ENCODE assay signal across 9 cellular contexts in genomic region chr6:119312875-119313338, GRCh38. TPM values are rescaled to one million over a fixed set of nuclear protein-coding genes. Genes with fewer than 3 reads are reported as not detected.
DNase-seq lines count a peak whose midpoint lies in the region; ATAC-seq and TF ChIP-seq lines count a peak whose summit lies in the region.
"Had no signal": no experiment of that assay in that cellular context is flagged by ENCODE, and none has a peak within 500 bp of the region (broad histone marks: within the 10 kb centered on the region; RNA-seq: fewer than 3 reads in every experiment).

No MANE protein-coding gene starts in this region.

- TF ChIP-seq EP300 in stomach (IDR thresholded peaks at IDR 0.05), result no peak

- TF ChIP-seq POLR2A in stomach (IDR thresholded peaks at IDR 0.05), result no peak

- no peak overlapping the region for H4K8ac ChIP-seq in H9 (replicated peaks; ENCODE audit: insufficient read length, low read depth, low read length)

- H3K23ac ChIP-seq in H9 (ENCODE audit: insufficient read length, low read depth, low read length), result no peak overlapping the region

- intact Hi-C loops in activated CD4-positive, alpha-beta T cell treated with anti-CD3 and anti-CD28 coated beads, Interleukin-2, amount 10 ng/mL, durations not matched to agents 24 days and 14 days (cut with micrococcal nuclease), result loop anchor here (5.0 kb wide), 1 partner anchor 1711 kb away; the partner anchor contains the start of gene GOPC
- intact Hi-C loops in stomach (cut with DNase I; ENCODE audit: low total_unique reads), result no loop called here
- intact Hi-C loops in sciatic nerve (cut with DNase I), result no loop called here

- no peak overlapping the region for H2BK15ac ChIP-seq in H9 (ENCODE audit: low read depth, low read length)

- H2AK5ac ChIP-seq in H9 (ENCODE audit: insufficient read length, low read length), result no peak overlapping the region

- peak overlapping the region in 2 of 5 donors; percentile 56 to 68 for H3K27ac ChIP-seq in stomach
- no peak overlapping the region for H3K27ac ChIP-seq in H9 (ENCODE audit: insufficient read length, low read depth, low read length)

- H3K4me2 ChIP-seq in H9 (ENCODE audit: insufficient read depth, insufficient read length, low read length), result no peak overlapping the region

- no peak overlapping the region for H4K5ac ChIP-seq in H9 (ENCODE audit: insufficient read length, low read depth, low read length)

- peaks cover 69% of the 10 kb centered on the region for H3K4me1 Mint-ChIP-seq in activated CD4-positive, alpha-beta T cell treated with anti-CD3 and anti-CD28 coated beads, Interleukin-2, amount 10 ng/mL, durations not matched to agents 24 days and 14 days
- peaks cover 69% of the 10 kb centered on the region for H3K4me1 Mint-ChIP-seq in nephron progenitor cell
- H3K4me1 Mint-ChIP-seq in H9, result peaks cover 3 to 8% of the 10 kb centered on the region in 2 experiments; a peak in 2 of 4 replicates

- no peak overlapping the region for H3K9ac ChIP-seq in H9 (ENCODE audit: extremely low read depth, insufficient read length, low read length)

- no peaks in the 10 kb centered on the region for H3K9me3 ChIP-seq in stomach
- H3K9me3 ChIP-seq in H9 (ENCODE audit: control insufficient read depth, low read depth, low read length), result no peaks in the 10 kb centered on the region

- peak overlapping the region; percentile 92 for H3K27ac Mint-ChIP-seq in activated CD4-positive, alpha-beta T cell treated with anti-CD3 and anti-CD28 coated beads, Interleukin-2, amount 10 ng/mL, durations not matched to agents 24 days and 14 days
- H3K27ac Mint-ChIP-seq in nephron progenitor cell, result peak overlapping the region; percentile 89
- no peak overlapping the region; a peak in 1 of 7 replicates for H3K27ac Mint-ChIP-seq in H9

- no peaks in the 10 kb centered on the region for H4K20me1 ChIP-seq in H9 (ENCODE audit: control insufficient read depth, insufficient read depth, insufficient read length)

- H3K4me1 ChIP-seq in stomach (peaks cover 0 to 77% (median 40%) of the 10 kb centered on the region in 4 donors), H9 (ENCODE audit: insufficient read depth, low read length) (no peaks in the 10 kb centered on the region; the same call in 1 of the 2 replicates)

- no peak overlapping the region for H4K91ac ChIP-seq in H9 (ENCODE audit: insufficient read length, low read depth, low read length)

- H3K27me3 ChIP-seq in stomach, result no peaks in the 10 kb centered on the region
- H3K27me3 ChIP-seq in H9 (ENCODE audit: insufficient read depth, low read length), result no peaks in the 10 kb centered on the region

- H2BK12ac ChIP-seq in H9 (ENCODE audit: insufficient read length, low read depth, low read length), result no peak overlapping the region

- H2BK20ac ChIP-seq in H9 (ENCODE audit: low read depth, low read length, poor library complexity, severe bottlenecking), result no peak overlapping the region

- no peaks in the 10 kb centered on the region for H3K79me1 ChIP-seq in H9 (ENCODE audit: insufficient read depth, low read depth, low read length, poor library complexity, severe bottlenecking)

- peaks cover 2% of the 10 kb centered on the region for H3K9me3 Mint-ChIP-seq in activated CD4-positive, alpha-beta T cell treated with anti-CD3 and anti-CD28 coated beads, Interleukin-2, amount 10 ng/mL, durations not matched to agents 24 days and 14 days
- H3K9me3 Mint-ChIP-seq in nephron progenitor cell, result no peaks in the 10 kb centered on the region
- no peaks in the 10 kb centered on the region for H3K9me3 Mint-ChIP-seq in H9

- H3K36me3 Mint-ChIP-seq in activated CD4-positive, alpha-beta T cell treated with anti-CD3 and anti-CD28 coated beads, Interleukin-2, amount 10 ng/mL, durations not matched to agents 24 days and 14 days (ENCODE audit: low read depth), result peaks cover 22% of the 10 kb centered on the region
- H3K36me3 Mint-ChIP-seq in nephron progenitor cell (ENCODE audit: low read depth), result peaks cover 6% of the 10 kb centered on the region
- no peaks in the 10 kb centered on the region for H3K36me3 Mint-ChIP-seq in H9 (ENCODE audit: insufficient read depth in 1 of 3, low read depth in 3 of 3)

- no peaks in the 10 kb centered on the region for H3K27me3 Mint-ChIP-seq in activated CD4-positive, alpha-beta T cell treated with anti-CD3 and anti-CD28 coated beads, Interleukin-2, amount 10 ng/mL, durations not matched to agents 24 days and 14 days
- H3K27me3 Mint-ChIP-seq in nephron progenitor cell (ENCODE audit: low read depth, poor library complexity), result no peaks in the 10 kb centered on the region
- no peaks in the 10 kb centered on the region for H3K27me3 Mint-ChIP-seq in H9 (ENCODE audit: low read depth)

- no peak overlapping the region for H3K4ac ChIP-seq in H9 (ENCODE audit: low read depth, low read length)

- no peaks in the 10 kb centered on the region for H3K79me2 ChIP-seq in H9 (ENCODE audit: insufficient read depth, low read length)

- ATAC-seq in GM19023 (IDR thresholded peaks at IDR 0.05; ENCODE audit: unreplicated experiment) (peak; percentile 36), HG02884 (IDR thresholded peaks at IDR 0.05; ENCODE audit: unreplicated experiment) (peak; percentile 28), sciatic nerve (no peak)

- no peaks in the 10 kb centered on the region for H3K36me3 ChIP-seq in stomach

- no peak overlapping the region for H3T11ph ChIP-seq in H9 (ENCODE audit: low read length)

- TF ChIP-seq CTCF in nephron progenitor cell (IDR thresholded peaks at IDR 0.05) (no peak), stomach (IDR thresholded peaks at IDR 0.05) (no peak), H9 (conservative IDR thresholded peaks at IDR 0.05) (no peak)

- H3K14ac ChIP-seq in H9 (ENCODE audit: insufficient read depth, low read length), result no peak overlapping the region

- H3K4me3 Mint-ChIP-seq in activated CD4-positive, alpha-beta T cell treated with anti-CD3 and anti-CD28 coated beads, Interleukin-2, amount 10 ng/mL, durations not matched to agents 24 days and 14 days, result peak overlapping the region; percentile 81
- H3K4me3 Mint-ChIP-seq in nephron progenitor cell, result no peak overlapping the region
- H3K4me3 Mint-ChIP-seq in H9, result no peak overlapping the region

- no peak overlapping the region for H3K4me3 ChIP-seq in stomach

- DNase-seq in activated CD4-positive, alpha-beta T cell treated with anti-CD3 and anti-CD28 coated beads, Interleukin-2, amount 10 ng/mL, durations not matched to agents 24 days and 14 days, result peak; percentile 83
- DNase-seq in nephron progenitor cell (no peak), stomach (no peak), NCI-H82 treated with DMSO at 0.1 percent for 48 hours (lab: John Stamatoyannopoulos, UW; ENCODE audit: unreplicated experiment) (no peak), H9 (no peak), sciatic nerve (ENCODE audit: low spot score) (no peak)
- DNase-seq: IMR-90 had no signal

- no peak overlapping the region for H2BK5ac ChIP-seq in H9 (ENCODE audit: insufficient read length, low read length)

- H3K23me2 ChIP-seq in H9 (ENCODE audit: insufficient read length, low read depth, low read length, poor library complexity, severe bottlenecking), result no peaks in the 10 kb centered on the region

- H2AFZ ChIP-seq in H9 (ENCODE audit: low read length), result no peak overlapping the region

- no peak overlapping the region for H2BK120ac ChIP-seq in H9 (ENCODE audit: low read depth, low read length, poor library complexity, severe bottlenecking)

- 63 to 75% (median 68%) methylated on average over 4 of the region's 4 CpGs for WGBS in stomach, 5 donors
- WGBS in H9 (ENCODE audit: extremely low coverage, insufficient read length, low lambda C conversion rate), result no CpG with 5 or more reads among the region's 4 CpGs

- no peak overlapping the region for H3K56ac ChIP-seq in H9 (ENCODE audit: insufficient read length, low read depth, low read length)

- H3K18ac ChIP-seq in H9 (ENCODE audit: insufficient read length, low read depth, low read length), result no peak overlapping the region

RNA-seq across cellular contexts. Expression of gene MAN1A1, which starts 36.7 kb away (rescaled TPM):
- total RNA-seq in activated CD4-positive, alpha-beta T cell treated with anti-CD3 and anti-CD28 coated beads, Interleukin-2, amount 10 ng/mL, durations not matched to agents 24 days and 14 days, result 43.0 and 43.7 TPM in 2 replicates
- 100 to 1,000 TPM in 2 of 5 donors, 10 to 100 TPM in 3; 42.9 to 132 (median 62.0) TPM for total RNA-seq in stomach
- polyA plus RNA-seq in stomach, result 10 to 100 TPM in 1 of 3 donors, 1 to 10 TPM in 2; 8.0 to 10.5 (median 9.1) TPM
- 1.6 and 1.9 TPM in 2 replicates for total RNA-seq in H9 (2021)
- 65.1 TPM for total RNA-seq in sciatic nerve

Comparison
In these comparisons a context has a peak if more than half of its experiments do, and no peak if none do; other contexts are left out.
1. H3K27ac Mint-ChIP-seq: peak in activated CD4-positive, alpha-beta T cell treated with anti-CD3 and anti-CD28 coated beads, Interleukin-2, amount 10 ng/mL, durations not matched to agents 24 days and 14 days (single experiment) and nephron progenitor cell (single experiment); none in H9 (0 of 3).
2. RNA of gene MAN1A1, which starts 36.7 kb away (total RNA-seq): 65.1 TPM in sciatic nerve (single experiment), 42.9 to 132 TPM in stomach and 43.0 to 43.7 TPM in activated CD4-positive, alpha-beta T cell treated with anti-CD3 and anti-CD28 coated beads, Interleukin-2, amount 10 ng/mL, durations not matched to agents 24 days and 14 days; 1.6 to 1.9 TPM in H9; every median in the first group is over 10 times any median in the second.